9 cellular contexts compared by ENCODE assay signal in genomic region chr6:53062369-53062639, GRCh38. TPM values are rescaled to one million over a fixed set of nuclear protein-coding genes. Genes with fewer than 3 reads are reported as not detected.
A peak's percentile ranks its signal among the peaks of the same experiment; 100 is the strongest.
DNase-seq lines count a peak whose midpoint lies in the region; ATAC-seq, FAIRE-seq and TF ChIP-seq lines count a peak whose summit lies in the region.
"Had no signal": no experiment of that assay in that cellular context is flagged by ENCODE, and none has a peak within 500 bp of the region (broad histone marks: within the 10 kb centered on the region; RNA-seq: fewer than 3 reads in every experiment).

No MANE protein-coding gene starts in this region.

- CTCF ChIA-PET in HepG2 (lab: Yijun Ruan, JAX; ENCODE audit: low intra/inter-chr PET ratio, low total read pairs) = no interaction called here

- H3K36me3 ChIP-seq in HepG2 (replicated peaks in 1 of 2; ENCODE audit: control insufficient read depth in 1 of 2, insufficient read depth in 2 of 2, low read length in 2 of 2) (no peaks in the 10 kb centered on the region; a peak in 1 of 5 replicates), testis (ENCODE audit: low read depth, missing control alignments) (no peaks in the 10 kb centered on the region)

- TF ChIP-seq POLR2A in HepG2 (IDR thresholded peaks at IDR 0.05; ENCODE audit: insufficient read depth in 1 of 2, low read depth in 2 of 2, low read length in 2 of 2) (no peak), testis (IDR thresholded peaks at IDR 0.05) (no peak)

- no peak for TF ChIP-seq RAD21 in HepG2 (CRISPR knock-in tag; IDR thresholded peaks at IDR 0.05)

- no peaks in the 10 kb centered on the region for H3K27me3 Mint-ChIP-seq in activated T-cell treated with anti-CD3 and anti-CD28 coated beads, Interleukin-2, amount 50 U/mL, for 24 hours
- H3K27me3 Mint-ChIP-seq in activated T-helper 17 cell treated with anti-CD3 and anti-CD28 coated beads, Interleukin-2, amount 50 U/mL, for 72 hours = no peaks in the 10 kb centered on the region

- no peak for DNase-seq in activated T-cell treated with anti-CD3 and anti-CD28 coated beads, Interleukin-2, amount 50 U/mL, for 24 hours
- DNase-seq in activated T-cell treated with anti-CD3 and anti-CD28 coated beads, Interleukin-2, amount 50 U/mL, for 48 hours = no peak
- DNase-seq in HepG2 (ENCODE audit: low spot score) (no peak), testis (no peak)

- H3K27ac ChIP-seq in HepG2 (ENCODE audit: extremely low read length, insufficient read depth, low read length) = peak overlapping the region; percentile 91
- H3K27ac ChIP-seq in testis = peak overlapping the region; percentile 94 to 95

- no TSS peak for BruUV-seq in HepG2 (replicated peaks; lab: Mats Ljungman, UMichigan)

- WGBS in HepG2 (ENCODE audit: low lambda C conversion rate) = 3% methylated on average over 4 of the region's 4 CpGs
- 18 to 30% methylated on average over 4 of the region's 4 CpGs for WGBS in testis, 2 donors

- no peak for TF ChIP-seq CTCF in HepG2 (CRISPR knock-in tag; IDR thresholded peaks at IDR 0.05)
- TF ChIP-seq CTCF in testis (IDR thresholded peaks at IDR 0.05) = no peak

- H3K4me3 ChIP-seq in HepG2 (replicated peaks in 1 of 3; ENCODE audit: insufficient read depth in 1 of 3, low read depth in 2 of 3, low read length in 3 of 3) (peak overlapping the region; percentile 78 to 90 (median 81)), testis (peak overlapping the region in 1 of 2 donors; percentile 89)

- H3K4me1 Mint-ChIP-seq in activated T-cell treated with anti-CD3 and anti-CD28 coated beads, Interleukin-2, amount 50 U/mL, for 24 hours (ENCODE audit: low read depth) = peaks cover 71% of the 10 kb centered on the region
- H3K4me1 Mint-ChIP-seq in activated T-helper 17 cell treated with anti-CD3 and anti-CD28 coated beads, Interleukin-2, amount 50 U/mL, for 72 hours = peaks cover 24% of the 10 kb centered on the region

- TF ChIP-seq EP300 in HepG2 (IDR thresholded peaks at IDR 0.05; ENCODE audit: low read depth in 2 of 2, low read length in 2 of 2) = no peak
- TF ChIP-seq EP300 in HepG2 (CRISPR knock-in tag; IDR thresholded peaks at IDR 0.05; ENCODE audit: borderline replicate concordance) = no peak

- peak overlapping the region; percentile 88 for H3K9ac ChIP-seq in HepG2 (ENCODE audit: insufficient read depth, low read depth, low read length)

- no peak for FAIRE-seq in HepG2 (lab: Jason Lieb, UNC)
- FAIRE-seq: RCC 7860 had no signal

- H2AFZ ChIP-seq in HepG2 (ENCODE audit: low read length) = peak overlapping the region; percentile 80

- peaks cover 56% of the 10 kb centered on the region for H3K79me2 ChIP-seq in HepG2 (ENCODE audit: insufficient read depth, low read length)

- H3K27ac Mint-ChIP-seq in activated T-cell treated with anti-CD3 and anti-CD28 coated beads, Interleukin-2, amount 50 U/mL, for 24 hours = peak overlapping the region; percentile 82
- H3K27ac Mint-ChIP-seq in activated T-helper 17 cell treated with anti-CD3 and anti-CD28 coated beads, Interleukin-2, amount 50 U/mL, for 72 hours = peak overlapping the region; percentile 89

- H3K9me3 Mint-ChIP-seq in activated T-cell treated with anti-CD3 and anti-CD28 coated beads, Interleukin-2, amount 50 U/mL, for 24 hours = no peaks in the 10 kb centered on the region
- H3K9me3 Mint-ChIP-seq in activated T-helper 17 cell treated with anti-CD3 and anti-CD28 coated beads, Interleukin-2, amount 50 U/mL, for 72 hours = no peaks in the 10 kb centered on the region

- H3K4me1 ChIP-seq in HepG2 (ENCODE audit: insufficient read depth, low read length) (peaks cover 59% of the 10 kb centered on the region), testis (peaks cover 27% of the 10 kb centered on the region)

- H4K20me1 ChIP-seq in HepG2 (ENCODE audit: insufficient read depth, low read length) = peaks cover 5% of the 10 kb centered on the region; the same call in 1 of the 2 replicates

- intact Hi-C loops in HepG2 (cut with micrococcal nuclease; ENCODE audit: unreplicated experiment) = no loop called here
- intact Hi-C loops in testis (cut with DNase I; ENCODE audit: low total_unique reads) = no loop called here

- H3K27me3 ChIP-seq in HepG2 (ENCODE audit: control insufficient read depth in 1 of 2, insufficient read depth in 2 of 2, low read length in 2 of 2) (no peaks in the 10 kb centered on the region; a peak in 1 of 5 replicates), testis (no peaks in the 10 kb centered on the region)

- in situ Hi-C loops in HepG2 (cut with HindIII; ENCODE audit: extremely low pct_ligation_motif_present, low pct_unique_long_range_greater_than_20kb) = no loop called here

- POLR2A ChIA-PET in HepG2 (lab: Yijun Ruan, JAX) = no interaction called here

- H3K4me2 ChIP-seq in HepG2 (ENCODE audit: low read depth, low read length) = peak overlapping the region; percentile 82

- peaks cover 19% of the 10 kb centered on the region for H3K36me3 Mint-ChIP-seq in activated T-cell treated with anti-CD3 and anti-CD28 coated beads, Interleukin-2, amount 50 U/mL, for 24 hours (ENCODE audit: low read depth)
- H3K36me3 Mint-ChIP-seq in activated T-helper 17 cell treated with anti-CD3 and anti-CD28 coated beads, Interleukin-2, amount 50 U/mL, for 72 hours (ENCODE audit: low read depth) = no peaks in the 10 kb centered on the region

- H3K9me3 ChIP-seq in HepG2 (ENCODE audit: low read length) (no peaks in the 10 kb centered on the region), testis (no peaks in the 10 kb centered on the region)

- peak overlapping the region; percentile 85 for H3K4me3 Mint-ChIP-seq in activated T-cell treated with anti-CD3 and anti-CD28 coated beads, Interleukin-2, amount 50 U/mL, for 24 hours
- peak overlapping the region; percentile 87 for H3K4me3 Mint-ChIP-seq in activated T-helper 17 cell treated with anti-CD3 and anti-CD28 coated beads, Interleukin-2, amount 50 U/mL, for 72 hours

- ATAC-seq in activated T-helper 17 cell treated with anti-CD3 and anti-CD28 coated beads, Interleukin-2, amount 50 U/mL, for 72 hours (replicated peaks) = no peak
- ATAC-seq in HepG2 = no peak
- no peak for ATAC-seq in HG02870 (IDR thresholded peaks at IDR 0.05; ENCODE audit: unreplicated experiment)
- no peak for ATAC-seq in GM18909 (IDR thresholded peaks at IDR 0.05; ENCODE audit: poor library complexity, unreplicated experiment)
- ATAC-seq in HG02852 (IDR thresholded peaks at IDR 0.05; ENCODE audit: unreplicated experiment) = no peak

RNA-seq across cellular contexts. Expression of gene CILK1, which starts 0.7 kb away (rescaled TPM):
- 1 to 10 TPM; 3.8 to 6.2 TPM for total RNA-seq in activated T-helper 17 cell treated with anti-CD3 and anti-CD28 coated beads, Interleukin-2, amount 50 U/mL, for 72 hours
- total RNA-seq in HepG2 (2016; rRNA removed; fragmentation: Illumina TruSeq; extraction: Trizol) = 15.5 and 25.4 TPM in 2 replicates
- 1.7 and 1.8 TPM in 2 replicates for total RNA-seq in HepG2 (2016; cell fraction: cytosol; rRNA removed; fragmentation: Illumina TruSeq; extraction: Trizol; ENCODE audit: low read depth)
- 15.4 and 24.0 TPM in 2 replicates for total RNA-seq in HepG2 (2016; cell fraction: insoluble cytoplasmic fraction; rRNA removed; fragmentation: Illumina TruSeq; extraction: Trizol)
- 12.7 and 13.3 TPM in 2 replicates for total RNA-seq in HepG2 (2016; cell fraction: membrane; rRNA removed; fragmentation: Illumina TruSeq; extraction: Trizol)
- 13.0 and 14.6 TPM in 2 replicates for total RNA-seq in HepG2 (2016; cell fraction: nucleus; rRNA removed; fragmentation: Illumina TruSeq; extraction: Trizol)
- 8.7 and 11.4 TPM in 2 replicates for polyA plus RNA-seq in HepG2 (2011; rRNA removed)
- polyA plus RNA-seq in HepG2 (2011; cell fraction: cytosol; rRNA removed) = 5.9 and 7.6 TPM in 2 replicates
- polyA plus RNA-seq in HepG2 (2011; cell fraction: nucleus; rRNA removed) = 4.6 and 4.9 TPM in 2 replicates
- 5.6 and 6.2 TPM in 2 replicates for polyA plus RNA-seq in HepG2 (2012)
- 1.3 and 1.4 TPM in 2 replicates for polyA plus RNA-seq in HepG2 (2016; cell fraction: cytosol; fragmentation: Illumina TruSeq; extraction: Trizol; ENCODE audit: low read depth)
- polyA plus RNA-seq in HepG2 (2016; cell fraction: insoluble cytoplasmic fraction; fragmentation: Illumina TruSeq; extraction: Trizol; ENCODE audit: low read depth) = 24.9 and 25.0 TPM in 2 replicates
- 7.3 and 7.7 TPM in 2 replicates for polyA plus RNA-seq in HepG2 (2016; cell fraction: membrane; fragmentation: Illumina TruSeq; extraction: Trizol; ENCODE audit: low read depth)
- 19.5 and 21.6 TPM in 2 replicates for polyA plus RNA-seq in HepG2 (2016; cell fraction: nucleus; fragmentation: Illumina TruSeq; extraction: Trizol; ENCODE audit: insufficient read depth, low read depth)
- polyA minus RNA-seq in HepG2 (2011; rRNA and poly(A)+ RNA removed; ENCODE audit: low replicate concordance) = 6.8 and 9.5 TPM in 2 replicates
- 7.1 and 9.0 TPM in 2 replicates for polyA minus RNA-seq in HepG2 (2011; cell fraction: cytosol; rRNA and poly(A)+ RNA removed)
- 8.2 and 11.1 TPM in 2 replicates for polyA minus RNA-seq in HepG2 (2011; cell fraction: nucleus; rRNA and poly(A)+ RNA removed)
- total RNA-seq in testis = 10 to 100 TPM; 18.2 to 20.2 TPM
- polyA plus RNA-seq in testis (ENCODE audit: insufficient read depth, low read depth, low replicate concordance) = 9.9 TPM

RNA-seq across cellular contexts. Expression of gene FBXO9, which starts 2.9 kb away (rescaled TPM):
- total RNA-seq in activated T-helper 17 cell treated with anti-CD3 and anti-CD28 coated beads, Interleukin-2, amount 50 U/mL, for 72 hours = 10 to 100 TPM; 53.2 to 58.2 TPM
- 59.2 and 64.3 TPM in 2 replicates for total RNA-seq in HepG2 (2016; rRNA removed; fragmentation: Illumina TruSeq; extraction: Trizol)
- 39.0 and 41.9 TPM in 2 replicates for total RNA-seq in HepG2 (2016; cell fraction: cytosol; rRNA removed; fragmentation: Illumina TruSeq; extraction: Trizol; ENCODE audit: low read depth)
- total RNA-seq in HepG2 (2016; cell fraction: insoluble cytoplasmic fraction; rRNA removed; fragmentation: Illumina TruSeq; extraction: Trizol) = 57.9 and 71.5 TPM in 2 replicates
- total RNA-seq in HepG2 (2016; cell fraction: membrane; rRNA removed; fragmentation: Illumina TruSeq; extraction: Trizol) = 69.1 and 90.8 TPM in 2 replicates
- 79.2 and 92.5 TPM in 2 replicates for total RNA-seq in HepG2 (2016; cell fraction: nucleus; rRNA removed; fragmentation: Illumina TruSeq; extraction: Trizol)
- 93.5 and 98.4 TPM in 2 replicates for polyA plus RNA-seq in HepG2 (2011; rRNA removed)
- 44.3 and 45.4 TPM in 2 replicates for polyA plus RNA-seq in HepG2 (2011; cell fraction: cytosol; rRNA removed)
- 382 and 412 TPM in 2 replicates for polyA plus RNA-seq in HepG2 (2011; cell fraction: nucleus; rRNA removed)
- polyA plus RNA-seq in HepG2 (2012) = 65.8 and 76.9 TPM in 2 replicates
- polyA plus RNA-seq in HepG2 (2016; cell fraction: cytosol; fragmentation: Illumina TruSeq; extraction: Trizol; ENCODE audit: low read depth) = 44.6 and 65.5 TPM in 2 replicates
- 77.5 and 86.9 TPM in 2 replicates for polyA plus RNA-seq in HepG2 (2016; cell fraction: insoluble cytoplasmic fraction; fragmentation: Illumina TruSeq; extraction: Trizol; ENCODE audit: low read depth)
- polyA plus RNA-seq in HepG2 (2016; cell fraction: membrane; fragmentation: Illumina TruSeq; extraction: Trizol; ENCODE audit: low read depth) = 66.8 and 86.6 TPM in 2 replicates
- 216 and 220 TPM in 2 replicates for polyA plus RNA-seq in HepG2 (2016; cell fraction: nucleus; fragmentation: Illumina TruSeq; extraction: Trizol; ENCODE audit: insufficient read depth, low read depth)
- polyA minus RNA-seq in HepG2 (2011; rRNA and poly(A)+ RNA removed; ENCODE audit: low replicate concordance) = 55.2 and 76.3 TPM in 2 replicates
- polyA minus RNA-seq in HepG2 (2011; cell fraction: cytosol; rRNA and poly(A)+ RNA removed) = 24.3 and 30.7 TPM in 2 replicates
- polyA minus RNA-seq in HepG2 (2011; cell fraction: nucleus; rRNA and poly(A)+ RNA removed) = 98.2 and 133 TPM in 2 replicates
- 10 to 100 TPM; 75.1 to 81.6 TPM for total RNA-seq in testis
- 76.6 TPM for polyA plus RNA-seq in testis (ENCODE audit: insufficient read depth, low read depth, low replicate concordance)
